Comparison of ENCODE assay signal across 10 cellular contexts in the genomic region with DNA sequence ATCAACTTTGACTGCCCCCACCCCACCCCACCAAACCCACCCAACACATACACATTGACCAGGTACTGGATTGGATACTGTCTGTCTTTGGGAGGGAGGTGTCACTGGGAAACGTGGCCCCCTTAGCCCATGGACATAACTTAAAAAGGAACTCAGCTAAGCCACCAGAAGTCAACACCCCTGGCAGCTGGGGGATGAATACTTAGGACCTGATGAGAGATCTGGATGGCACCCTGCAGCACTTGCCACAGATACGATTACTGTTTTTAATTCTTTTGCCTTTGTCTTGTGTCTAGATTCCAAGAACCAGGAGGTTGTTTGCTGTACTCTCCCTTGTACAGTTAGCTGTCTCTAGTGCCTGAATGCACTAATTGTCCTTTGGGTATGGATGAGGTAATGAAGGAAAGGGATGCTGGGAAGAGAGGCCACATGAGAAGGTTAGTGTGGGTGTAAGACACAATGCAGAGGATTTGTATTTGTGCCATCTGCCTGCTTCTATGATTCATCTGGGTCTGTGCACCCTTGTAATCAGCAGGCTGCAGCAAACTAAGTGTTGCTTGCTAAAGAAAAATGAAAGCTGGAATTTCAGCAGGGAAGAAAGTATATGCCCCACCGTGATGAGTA.
DNase-seq lines count a peak whose midpoint lies in the region; ATAC-seq lines count a peak whose summit lies in the region.
"Had no signal": no experiment of that assay in that cellular context is flagged by ENCODE, and none has a peak within 500 bp of the region (broad histone marks: within the 10 kb centered on the region; RNA-seq: fewer than 3 reads in every experiment).

No MANE protein-coding gene starts in this region.

- ATAC-seq in esophagus mucosa (peak; percentile 64), GM19324 (IDR thresholded peaks at IDR 0.05; ENCODE audit: low FRiP score, unreplicated experiment) (no peak), HG02970 (IDR thresholded peaks at IDR 0.05; ENCODE audit: low FRiP score, unreplicated experiment) (no peak)

- no peaks in the 10 kb centered on the region for H3K36me3 ChIP-seq in neuronal stem cell (replicated peaks in 1 of 2; ENCODE audit: control insufficient read depth in 2 of 2, insufficient read depth in 2 of 2, low read length in 2 of 2)

- DNase-seq in COLO829 (ENCODE audit: low spot score) (peak; percentile 97), NCI-H69 (lab: John Stamatoyannopoulos, UW) (peak; percentile 75), neuronal stem cell (ENCODE audit: low spot score) (no peak), NCI-H526 (lab: John Stamatoyannopoulos, UW) (no peak), T-helper 1 cell (no peak)
- DNase-seq: KG1 had no signal

- no peak overlapping the region for H3K23ac ChIP-seq in neuronal stem cell (ENCODE audit: low read depth, low read length, poor library complexity)

- no peak overlapping the region for H4K8ac ChIP-seq in neuronal stem cell (ENCODE audit: low read depth, low read length)

- no peak overlapping the region for H3K4me2 ChIP-seq in neuronal stem cell (ENCODE audit: insufficient read depth, low read length, poor library complexity, severe bottlenecking)

- H4K91ac ChIP-seq in neuronal stem cell (ENCODE audit: low read depth, low read length, poor library complexity), result no peak overlapping the region

- H3K9ac ChIP-seq in neuronal stem cell (ENCODE audit: low read depth, low read length, poor library complexity), result no peak overlapping the region

- peaks cover 2 to 7% of the 10 kb centered on the region in 2 donors for H3K4me1 ChIP-seq in neuronal stem cell (ENCODE audit: control insufficient read depth in 2 of 2, insufficient read depth in 1 of 2, low read depth in 1 of 2, low read length in 2 of 2)

- no peak overlapping the region for H2BK120ac ChIP-seq in neuronal stem cell (ENCODE audit: low read depth, low read length)

- H2BK15ac ChIP-seq in neuronal stem cell (ENCODE audit: low read length), result no peak overlapping the region

- H2BK5ac ChIP-seq in neuronal stem cell (ENCODE audit: low read length), result no peak overlapping the region

- H2AFZ ChIP-seq in neuronal stem cell (ENCODE audit: low read length), result peak overlapping the region; percentile 44

- H3K14ac ChIP-seq in neuronal stem cell (ENCODE audit: low read length), result no peak overlapping the region

- no peak overlapping the region for H3K18ac ChIP-seq in neuronal stem cell (ENCODE audit: low read length)

- no peak overlapping the region for H3K4ac ChIP-seq in neuronal stem cell (ENCODE audit: low read length)

- no CpG with 5 or more reads among the region's 3 CpGs for WGBS in neuronal stem cell (ENCODE audit: extremely low coverage in 2 of 2, insufficient read length in 2 of 2, insufficient replicate concordance in 1 of 2), 2 donors

- H3K79me1 ChIP-seq in neuronal stem cell (ENCODE audit: low read depth, low read length), result no peaks in the 10 kb centered on the region

- no peak overlapping the region for H2AK5ac ChIP-seq in neuronal stem cell (ENCODE audit: low read depth, low read length)

- H3K27me3 ChIP-seq in neuronal stem cell (ENCODE audit: control insufficient read depth in 3 of 3, insufficient read depth in 3 of 3, low read depth in 1 of 3, low read length in 3 of 3), result no peaks in the 10 kb centered on the region

- no peak overlapping the region for H3K4me3 ChIP-seq in neuronal stem cell (ENCODE audit: low read length in 2 of 2)
- H3K4me3 ChIP-seq: SK-N-MC had no signal

- no peak overlapping the region for H2BK12ac ChIP-seq in neuronal stem cell (ENCODE audit: low read length)

- peaks cover 0 to 2% of the 10 kb centered on the region in 2 donors for H3K9me3 ChIP-seq in neuronal stem cell (replicated peaks in 1 of 2; ENCODE audit: control insufficient read depth in 2 of 2, insufficient read depth in 1 of 2, low read depth in 1 of 2, low read length in 2 of 2)

- H3K27ac ChIP-seq in neuronal stem cell (replicated peaks; ENCODE audit: low read length), result no peak overlapping the region
- H3K27ac ChIP-seq: SK-N-MC had no signal

Comparison
In these comparisons a context has a peak if more than half of its experiments do, and no peak if none do; other contexts are left out.
1. DNase-seq: peak in COLO829 (single experiment) and NCI-H69 (single experiment); none in neuronal stem cell (single experiment), NCI-H526 (0 of 2) and T-helper 1 cell (0 of 5).